In the genomic region with DNA sequence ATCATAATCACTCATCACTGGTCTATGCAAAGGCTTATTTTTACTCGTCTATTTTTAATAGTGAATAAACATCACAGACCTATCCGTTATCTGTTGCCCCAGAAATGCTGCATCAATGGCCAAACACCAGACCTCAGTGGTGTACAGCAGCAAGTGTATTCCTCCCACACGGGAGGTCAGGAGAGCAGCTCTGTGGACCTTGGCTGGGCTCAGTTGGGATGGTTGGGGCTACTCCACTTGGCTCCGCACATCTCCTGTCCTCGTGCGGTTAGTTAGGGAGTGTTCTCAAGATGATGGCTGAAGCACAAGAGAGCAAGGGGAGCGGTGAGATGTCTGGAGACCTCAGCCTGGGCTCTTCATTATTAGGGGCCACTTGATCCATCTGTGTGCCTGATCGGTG, we compare ENCODE assay signal across 20 cellular contexts.
"Had no signal": no experiment of that assay in that cellular context is flagged by ENCODE, and none has a peak within 500 bp of the region (broad histone marks: within the 10 kb centered on the region; RNA-seq: fewer than 3 reads in every experiment).

No MANE protein-coding gene starts in this region.

- H3K9me3 ChIP-seq: mucosa of descending colon, ovary, suprapubic skin, tibial artery, upper lobe of right lung, vagina had no signal

- H3K27ac Mint-ChIP-seq: neural progenitor cell; stimulated activated effector memory CD8-positive, alpha-beta T cell treated with anti-CD3 and anti-CD28 coated beads, Interleukin-12 subunit alpha, Interleukin-12 subunit beta, amount 100 ng/mL, for 72 hours had no signal

- H3K4me1 Mint-ChIP-seq: stimulated activated effector memory CD8-positive, alpha-beta T cell treated with anti-CD3 and anti-CD28 coated beads, Interleukin-12 subunit alpha, Interleukin-12 subunit beta, amount 100 ng/mL, for 72 hours had no signal

- ATAC-seq: left lobe of liver; mucosa of descending colon; naive thymus-derived CD8-positive, alpha-beta T cell; right cardiac atrium; stimulated activated effector memory CD8-positive, alpha-beta T cell treated with anti-CD3 and anti-CD28 coated beads, Interleukin-12 subunit alpha, Interleukin-12 subunit beta, amount 100 ng/mL, for 72 hours; stimulated activated naive CD8-positive, alpha-beta T cell treated with anti-CD3 and anti-CD28 coated beads, Interleukin-15, Interleukin-2, amounts not matched to agents 100 U/mL and 50 U/mL, for 24 hours; upper lobe of right lung had no signal

- H3K9ac ChIP-seq: neural progenitor cell had no signal

- H3K36me3 ChIP-seq: neural progenitor cell, ovary, upper lobe of right lung had no signal

- H3K4me2 ChIP-seq: hepatocyte, neural progenitor cell had no signal

- H3K36me3 Mint-ChIP-seq: naive thymus-derived CD8-positive, alpha-beta T cell; neural progenitor cell; stimulated activated effector memory CD8-positive, alpha-beta T cell treated with anti-CD3 and anti-CD28 coated beads, Interleukin-12 subunit alpha, Interleukin-12 subunit beta, amount 100 ng/mL, for 72 hours had no signal

- H2AFZ ChIP-seq: hepatocyte, neural progenitor cell had no signal

- H3K27me3 ChIP-seq: hepatocyte, ovary, suprapubic skin, tibial artery, upper lobe of right lung, vagina had no signal

- H3K27ac ChIP-seq: hepatocyte, neural progenitor cell, ovary, suprapubic skin, tibial artery, upper lobe of right lung, vagina had no signal

- H3K79me2 ChIP-seq: hepatocyte had no signal

- H3K9me3 Mint-ChIP-seq: naive thymus-derived CD8-positive, alpha-beta T cell; stimulated activated effector memory CD8-positive, alpha-beta T cell treated with anti-CD3 and anti-CD28 coated beads, Interleukin-12 subunit alpha, Interleukin-12 subunit beta, amount 100 ng/mL, for 72 hours had no signal

- DNase-seq: dermis blood vessel endothelial cell; foreskin melanocyte; head of caudate nucleus; mucosa of descending colon; naive thymus-derived CD8-positive, alpha-beta T cell; nucleus accumbens; ovary; right cardiac atrium; stimulated activated CD4-positive, alpha-beta T cell treated with anti-CD3 and anti-CD28 coated beads, Interleukin-2, amount 100 ng/mL, for 48 hours; stimulated activated naive CD8-positive, alpha-beta T cell treated with anti-CD3 and anti-CD28 coated beads, Interleukin-15, Interleukin-2, amounts not matched to agents 100 U/mL and 50 U/mL, for 24 hours; tibial artery; upper lobe of right lung had no signal

- H3K4me3 Mint-ChIP-seq: stimulated activated effector memory CD8-positive, alpha-beta T cell treated with anti-CD3 and anti-CD28 coated beads, Interleukin-12 subunit alpha, Interleukin-12 subunit beta, amount 100 ng/mL, for 72 hours had no signal

- FAIRE-seq: colon had no signal

- H3K4me1 ChIP-seq: neural progenitor cell had no signal

- H3K4me3 ChIP-seq: hepatocyte, mucosa of descending colon, neural progenitor cell, ovary, smooth muscle cell, suprapubic skin, tibial artery, upper lobe of right lung, vagina had no signal
